Comparison of ENCODE assay signal across 14 cellular contexts in the genomic region with DNA sequence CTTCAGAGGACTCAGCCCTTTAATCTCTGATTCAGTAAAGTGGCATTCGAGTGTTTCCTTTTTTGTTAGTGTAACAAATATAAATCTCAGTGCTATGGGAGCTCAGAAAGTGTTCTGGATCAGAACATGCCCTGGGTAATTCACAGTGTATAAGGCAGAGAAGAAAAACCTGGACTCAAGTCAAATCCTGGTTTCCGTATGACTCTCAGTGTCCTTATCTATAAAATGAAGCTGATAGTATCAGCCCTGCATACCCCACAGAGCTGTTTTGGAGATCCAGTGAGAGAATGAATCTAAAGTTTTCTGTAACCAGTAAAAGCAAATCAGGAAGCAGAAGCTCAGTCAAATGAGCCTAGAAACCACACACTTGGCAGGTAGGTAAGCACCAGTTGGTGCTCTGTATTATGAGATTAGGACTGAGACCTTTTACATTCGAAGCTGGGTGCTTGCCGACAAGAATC.
A peak's percentile ranks its signal among the peaks of the same experiment; 100 is the strongest.
DNase-seq lines count a peak whose midpoint lies in the region; ATAC-seq and TF ChIP-seq lines count a peak whose summit lies in the region.
"Had no signal": no experiment of that assay in that cellular context is flagged by ENCODE, and none has a peak within 500 bp of the region (broad histone marks: within the 10 kb centered on the region; RNA-seq: fewer than 3 reads in every experiment).

No MANE protein-coding gene starts in this region.

- 37% methylated on average over 4 of the region's 4 CpGs for WGBS in SK-N-SH (ENCODE audit: low lambda C conversion rate)

- ATAC-seq in Right ventricle myocardium inferior (peak; percentile 71), GM19463 (IDR thresholded peaks at IDR 0.05; ENCODE audit: unreplicated experiment) (no peak), HG02884 (IDR thresholded peaks at IDR 0.05; ENCODE audit: unreplicated experiment) (no peak)

- no peak overlapping the region; a peak in 1 of 4 replicates for H3K4me3 ChIP-seq in SK-N-SH (ENCODE audit: low read depth in 2 of 2, low read length in 1 of 2)
- no peak overlapping the region for H3K4me3 ChIP-seq in fibroblast of villous mesenchyme (ENCODE audit: low read depth, low read length)
- H3K4me3 ChIP-seq in BE2C (ENCODE audit: low read depth, low read length), result no peak overlapping the region

- DNase-seq in Right ventricle myocardium inferior (ENCODE audit: missing footprints) (no peak), cardiac septum (ENCODE audit: low spot score) (no peak), SK-N-SH (no peak), fibroblast of villous mesenchyme (ENCODE audit: low read depth) (peak; percentile 61), stromal cell of bone marrow (ENCODE audit: low read depth) (peak; percentile 13), BE2C (no peak)
- DNase-seq: activated CD4-positive, alpha-beta T cell treated with anti-CD3 and anti-CD28 coated beads, Interleukin-2, amount 50 U/mL, for 1 hour; activated naive CD4-positive, alpha-beta T cell treated with anti-CD3 and anti-CD28 coated beads, Interleukin-2, amount 10 ng/mL, durations not matched to agents 7 days and 5 days; AML-193; effector CD4-positive, alpha-beta T cell; H9; small intestine had no signal

- no peak for TF ChIP-seq CTCF in SK-N-SH (IDR thresholded peaks at IDR 0.05)
- no peak for TF ChIP-seq CTCF in fibroblast of villous mesenchyme (IDR thresholded peaks at IDR 0.05; ENCODE audit: insufficient read depth, low read depth, low read length)
- TF ChIP-seq CTCF in BE2C (IDR thresholded peaks at IDR 0.05; ENCODE audit: low read depth, low read length), result no peak

- POLR2A ChIA-PET in SK-N-SH (lab: Yijun Ruan, JAX), result no interaction called here

- H3K36me3 ChIP-seq in SK-N-SH (replicated peaks in 1 of 2; ENCODE audit: control insufficient read depth in 1 of 2, insufficient read depth in 2 of 2, low read length in 1 of 2) (no peaks in the 10 kb centered on the region), BE2C (no peaks in the 10 kb centered on the region)

- H3K9me3 ChIP-seq in SK-N-SH (no peaks in the 10 kb centered on the region), BE2C (no peaks in the 10 kb centered on the region)

- no peaks in the 10 kb centered on the region for H3K27me3 ChIP-seq in SK-N-SH (ENCODE audit: insufficient read depth)
- H3K27me3 ChIP-seq in BE2C, result no peaks in the 10 kb centered on the region

- H3K4me1 ChIP-seq in SK-N-SH (ENCODE audit: control insufficient read depth in 1 of 2, insufficient read depth in 2 of 2, low read depth in 1 of 2, low read length in 1 of 2) (peaks cover 0 to 47% of the 10 kb centered on the region in 2 experiments; a peak in 1 of 4 replicates), BE2C (no peaks in the 10 kb centered on the region)

- peaks cover 14% of the 10 kb centered on the region for H3F3A ChIP-seq in SK-N-SH (replicated peaks; ENCODE audit: insufficient read depth)

- H3K9ac ChIP-seq in SK-N-SH, result peak overlapping the region; percentile 21; the same call in 1 of the 2 replicates

- H4K20me1 ChIP-seq in SK-N-SH (ENCODE audit: insufficient read depth), result no peaks in the 10 kb centered on the region

- peak overlapping the region in 1 of 2 experiments; percentile 71; a peak in 2 of 4 replicates for H3K27ac ChIP-seq in SK-N-SH (ENCODE audit: low read depth in 2 of 2, low read length in 1 of 2)

- H3K9me2 ChIP-seq in SK-N-SH, result no peaks in the 10 kb centered on the region

- intact Hi-C loops in Right ventricle myocardium inferior (cut with DNase I), result no loop called here
- intact Hi-C loops in cardiac septum (cut with DNase I), result loop anchor here (2.0 kb wide), 1 partner anchor 16 kb away; no protein-coding TSS in a partner anchor

- H3K79me2 ChIP-seq in SK-N-SH (ENCODE audit: insufficient read depth), result no peaks in the 10 kb centered on the region

- TF ChIP-seq EP300 in SK-N-SH (IDR thresholded peaks at IDR 0.05; ENCODE audit: borderline replicate concordance in 1 of 2, low read depth in 1 of 2, low read length in 1 of 2), result 0 out of 4 replicates have a peak, but pooled peaks of 1 of the 2 experiments have one; percentile 10

- TF ChIP-seq RAD21 in SK-N-SH (IDR thresholded peaks at IDR 0.05; ENCODE audit: low read length), result no peak

- peak overlapping the region; percentile 68; the same call in 1 of the 2 replicates for H2AFZ ChIP-seq in SK-N-SH (ENCODE audit: low read depth)

- CTCF ChIA-PET in SK-N-SH (lab: Yijun Ruan, JAX), result no interaction called here

- H3K4me2 ChIP-seq in SK-N-SH, result peak overlapping the region; percentile 55

TF ChIP-seq in SK-N-SH, 30 proteins besides CTCF, POLR2A, EP300 and RAD21 (continues in another document):
- TF ChIP-seq, protein P1, sequence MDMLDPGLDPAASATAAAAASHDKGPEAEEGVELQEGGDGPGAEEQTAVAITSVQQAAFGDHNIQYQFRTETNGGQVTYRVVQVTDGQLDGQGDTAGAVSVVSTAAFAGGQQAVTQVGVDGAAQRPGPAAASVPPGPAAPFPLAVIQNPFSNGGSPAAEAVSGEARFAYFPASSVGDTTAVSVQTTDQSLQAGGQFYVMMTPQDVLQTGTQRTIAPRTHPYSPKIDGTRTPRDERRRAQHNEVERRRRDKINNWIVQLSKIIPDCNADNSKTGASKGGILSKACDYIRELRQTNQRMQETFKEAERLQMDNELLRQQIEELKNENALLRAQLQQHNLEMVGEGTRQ (IDR thresholded peaks at IDR 0.05; ENCODE audit: borderline replicate concordance, low read depth, low read length), result no peak
- TF ChIP-seq, protein P2, sequence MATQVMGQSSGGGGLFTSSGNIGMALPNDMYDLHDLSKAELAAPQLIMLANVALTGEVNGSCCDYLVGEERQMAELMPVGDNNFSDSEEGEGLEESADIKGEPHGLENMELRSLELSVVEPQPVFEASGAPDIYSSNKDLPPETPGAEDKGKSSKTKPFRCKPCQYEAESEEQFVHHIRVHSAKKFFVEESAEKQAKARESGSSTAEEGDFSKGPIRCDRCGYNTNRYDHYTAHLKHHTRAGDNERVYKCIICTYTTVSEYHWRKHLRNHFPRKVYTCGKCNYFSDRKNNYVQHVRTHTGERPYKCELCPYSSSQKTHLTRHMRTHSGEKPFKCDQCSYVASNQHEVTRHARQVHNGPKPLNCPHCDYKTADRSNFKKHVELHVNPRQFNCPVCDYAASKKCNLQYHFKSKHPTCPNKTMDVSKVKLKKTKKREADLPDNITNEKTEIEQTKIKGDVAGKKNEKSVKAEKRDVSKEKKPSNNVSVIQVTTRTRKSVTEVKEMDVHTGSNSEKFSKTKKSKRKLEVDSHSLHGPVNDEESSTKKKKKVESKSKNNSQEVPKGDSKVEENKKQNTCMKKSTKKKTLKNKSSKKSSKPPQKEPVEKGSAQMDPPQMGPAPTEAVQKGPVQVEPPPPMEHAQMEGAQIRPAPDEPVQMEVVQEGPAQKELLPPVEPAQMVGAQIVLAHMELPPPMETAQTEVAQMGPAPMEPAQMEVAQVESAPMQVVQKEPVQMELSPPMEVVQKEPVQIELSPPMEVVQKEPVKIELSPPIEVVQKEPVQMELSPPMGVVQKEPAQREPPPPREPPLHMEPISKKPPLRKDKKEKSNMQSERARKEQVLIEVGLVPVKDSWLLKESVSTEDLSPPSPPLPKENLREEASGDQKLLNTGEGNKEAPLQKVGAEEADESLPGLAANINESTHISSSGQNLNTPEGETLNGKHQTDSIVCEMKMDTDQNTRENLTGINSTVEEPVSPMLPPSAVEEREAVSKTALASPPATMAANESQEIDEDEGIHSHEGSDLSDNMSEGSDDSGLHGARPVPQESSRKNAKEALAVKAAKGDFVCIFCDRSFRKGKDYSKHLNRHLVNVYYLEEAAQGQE (IDR thresholded peaks at IDR 0.05; ENCODE audit: low read depth, low read length), result no peak
- TF ChIP-seq TAF1 (IDR thresholded peaks at IDR 0.05; ENCODE audit: borderline replicate concordance, low read depth, low read length) (no peak), TEAD4 (IDR thresholded peaks at IDR 0.05; ENCODE audit: borderline replicate concordance, insufficient read depth) (no peak), POLR2AphosphoS5 (IDR thresholded peaks at IDR 0.05; ENCODE audit: low read depth, low read length) (no peak), JUND (IDR thresholded peaks at IDR 0.05) (peak; percentile 20; the same call in 1 of the 2 replicates), TCF12 (IDR thresholded peaks at IDR 0.05) (0 out of 2 replicates have a peak, but pooled peaks have one; percentile 14), FOXJ3 (CRISPR knock-in tag; IDR thresholded peaks at IDR 0.05) (no peak), ELF1 (IDR thresholded peaks at IDR 0.05) (no peak), YY1 (IDR thresholded peaks at IDR 0.05; ENCODE audit: low read depth) (no peak; the same call in 1 of the 2 replicates), NFIC (IDR thresholded peaks at IDR 0.05; ENCODE audit: borderline replicate concordance) (no peak; the same call in 1 of the 2 replicates), RXRA (IDR thresholded peaks at IDR 0.05; ENCODE audit: borderline replicate concordance, low read depth) (peak; percentile 52; the same call in 1 of the 2 replicates), GATA2 (CRISPR knock-in tag; IDR thresholded peaks at IDR 0.05) (no peak), RFX5 (IDR thresholded peaks at IDR 0.05; ENCODE audit: low read length) (no peak), FOXM1 (IDR thresholded peaks at IDR 0.05; ENCODE audit: low read depth) (0 out of 2 replicates have a peak, but pooled peaks have one; percentile 26), MXI1 (IDR thresholded peaks at IDR 0.05; ENCODE audit: low read depth, low read length) (no peak), FOSL2 (IDR thresholded peaks at IDR 0.05; ENCODE audit: borderline replicate concordance, low read depth) (peak; percentile 7; the same call in 1 of the 2 replicates), GABPA (IDR thresholded peaks at IDR 0.05; ENCODE audit: low read depth) (no peak)
- TF ChIP-seq, protein P3, sequence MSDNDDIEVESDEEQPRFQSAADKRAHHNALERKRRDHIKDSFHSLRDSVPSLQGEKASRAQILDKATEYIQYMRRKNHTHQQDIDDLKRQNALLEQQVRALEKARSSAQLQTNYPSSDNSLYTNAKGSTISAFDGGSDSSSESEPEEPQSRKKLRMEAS (IDR thresholded peaks at IDR 0.05; ENCODE audit: low read depth), result no peak
- TF ChIP-seq, protein P4, sequence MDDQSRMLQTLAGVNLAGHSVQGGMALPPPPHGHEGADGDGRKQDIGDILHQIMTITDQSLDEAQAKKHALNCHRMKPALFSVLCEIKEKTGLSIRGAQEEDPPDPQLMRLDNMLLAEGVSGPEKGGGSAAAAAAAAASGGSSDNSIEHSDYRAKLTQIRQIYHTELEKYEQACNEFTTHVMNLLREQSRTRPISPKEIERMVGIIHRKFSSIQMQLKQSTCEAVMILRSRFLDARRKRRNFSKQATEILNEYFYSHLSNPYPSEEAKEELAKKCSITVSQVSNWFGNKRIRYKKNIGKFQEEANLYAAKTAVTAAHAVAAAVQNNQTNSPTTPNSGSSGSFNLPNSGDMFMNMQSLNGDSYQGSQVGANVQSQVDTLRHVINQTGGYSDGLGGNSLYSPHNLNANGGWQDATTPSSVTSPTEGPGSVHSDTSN (IDR thresholded peaks at IDR 0.05), result 0 out of 2 replicates have a peak, but pooled peaks have one; percentile 2

Comparison
In these comparisons a context has a peak if more than half of its experiments do, and no peak if none do; other contexts are left out.
1. DNase-seq: peak in fibroblast of villous mesenchyme (single experiment) and stromal cell of bone marrow (single experiment); none in Right ventricle myocardium inferior (single experiment), cardiac septum (single experiment), SK-N-SH (single experiment) and BE2C (single experiment).